In the genomic region with DNA sequence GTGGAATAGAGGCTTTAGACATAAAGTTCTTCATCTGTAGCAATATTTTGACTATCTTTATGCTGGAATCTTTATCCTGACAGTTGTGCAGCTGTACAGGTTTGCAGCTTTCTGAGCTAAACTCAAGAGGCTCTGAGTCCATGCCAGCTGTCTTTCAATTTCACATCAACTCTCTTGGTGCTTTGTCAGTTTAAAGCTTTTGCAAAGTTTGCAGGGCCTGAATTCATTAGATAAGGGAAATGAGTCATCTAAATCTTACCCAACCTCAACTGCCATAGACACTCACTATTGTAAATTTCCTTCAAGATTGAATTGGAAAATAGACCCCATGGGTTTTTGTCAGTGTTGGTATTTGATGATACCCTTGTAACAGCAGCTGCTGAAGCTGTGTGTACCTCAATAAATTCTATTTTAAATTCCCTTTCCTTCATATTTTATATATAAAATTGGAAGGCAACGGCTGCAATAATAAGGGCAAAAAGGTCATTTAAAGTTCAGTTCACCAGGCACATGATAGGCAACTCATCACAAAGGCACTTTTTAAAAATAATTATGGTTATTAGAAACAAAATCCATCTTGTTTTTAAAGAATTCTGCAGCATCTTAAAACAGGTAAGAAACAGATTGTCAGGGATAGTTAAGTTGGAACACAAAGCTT, we compare ENCODE assay signal across 8 cellular contexts.
DNase-seq lines count a peak whose midpoint lies in the region; ATAC-seq and TF ChIP-seq lines count a peak whose summit lies in the region.

No MANE protein-coding gene starts in this region.

- H3K9me3 ChIP-seq in heart left ventricle (no peaks in the 10 kb centered on the region), PC-3 (ENCODE audit: low read length) (no peaks in the 10 kb centered on the region)

- H3K9me3 Mint-ChIP-seq in endothelial cell (ENCODE audit: unreplicated experiment): no peaks in the 10 kb centered on the region

- H3K27me3 Mint-ChIP-seq in endothelial cell (ENCODE audit: unreplicated experiment): no peaks in the 10 kb centered on the region

- no peak for TF ChIP-seq CTCF in heart left ventricle (IDR thresholded peaks at IDR 0.05)
- no peak for TF ChIP-seq CTCF in PC-3 (conservative IDR thresholded peaks at IDR 0.05; ENCODE audit: low read depth, low read length)
- TF ChIP-seq CTCF in fibroblast of villous mesenchyme (IDR thresholded peaks at IDR 0.05; ENCODE audit: insufficient read depth, low read depth, low read length): no peak
- TF ChIP-seq CTCF in endothelial cell (IDR thresholded peaks at IDR 0.05; ENCODE audit: unreplicated experiment): no peak

- no peak overlapping the region; the same call in 1 of the 2 replicates for H2AFZ ChIP-seq in PC-3 (ENCODE audit: low read length)

- H3K4me2 ChIP-seq in PC-3 (ENCODE audit: low read length): peak overlapping the region; percentile 14; the same call in 1 of the 2 replicates

- peaks cover 0 to 22% (median 0%) of the 10 kb centered on the region in 12 donors for H3K4me1 ChIP-seq in heart left ventricle
- peaks cover 16% of the 10 kb centered on the region for H3K4me1 ChIP-seq in PC-3 (ENCODE audit: insufficient read depth, low read length)

- peaks cover 12% of the 10 kb centered on the region for H3K4me1 Mint-ChIP-seq in endothelial cell (ENCODE audit: unreplicated experiment)

- ATAC-seq in left cardiac atrium (peak; percentile 47 to 82), heart left ventricle (no peak), HG03064 (IDR thresholded peaks at IDR 0.05; ENCODE audit: low read depth, unreplicated experiment) (peak; percentile 98), PC-3 (peak; percentile 69)

- WGBS in heart left ventricle, 4 donors: 47 to 64% (median 59%) methylated on average over 1 of the region's 1 CpG

- H3K9ac ChIP-seq in PC-3 (ENCODE audit: low read length): no peak overlapping the region

- H3K36me3 ChIP-seq in heart left ventricle (no peaks in the 10 kb centered on the region), PC-3 (ENCODE audit: low read depth, low read length) (no peaks in the 10 kb centered on the region)

- CTCF ChIA-PET in PC-3 (lab: Charles Lee): no interaction called here

- no peak overlapping the region for H3K27ac Mint-ChIP-seq in endothelial cell (ENCODE audit: unreplicated experiment)

- POLR2A ChIA-PET in PC-3 (lab: Charles Lee; ENCODE audit: unreplicated experiment): no interaction called here

- no peaks in the 10 kb centered on the region for H3F3A ChIP-seq in PC-3 (ENCODE audit: low read length, unreplicated experiment)

- DNase-seq in left cardiac atrium (no peak), heart left ventricle (no peak), PC-3 (peak; percentile 75), fibroblast of villous mesenchyme (ENCODE audit: low read depth) (peak; percentile 79), endothelial cell (ENCODE audit: low spot score) (no peak), DMS53 (lab: John Stamatoyannopoulos, UW) (no peak)
- DNase-seq in activated effector memory CD4-positive, alpha-beta T cell treated with anti-CD3 and anti-CD28 coated beads, Interleukin-2, amount 50 U/mL, for 16 hours: no peak

- H3K27ac ChIP-seq in heart left ventricle (no peak overlapping the region), PC-3 (ENCODE audit: low read length) (no peak overlapping the region)

- H3K79me2 ChIP-seq in PC-3 (ENCODE audit: low read length): no peaks in the 10 kb centered on the region

- no TSS peak for BruUV-seq in PC-3 (replicated peaks; lab: Mats Ljungman, UMichigan)

- no peak overlapping the region for H3K4me3 Mint-ChIP-seq in endothelial cell (ENCODE audit: unreplicated experiment)

- H3K27me3 ChIP-seq in heart left ventricle: no peaks in the 10 kb centered on the region
- no peaks in the 10 kb centered on the region for H3K27me3 ChIP-seq in PC-3 (ENCODE audit: low read length)

- TF ChIP-seq POLR2A in heart left ventricle (IDR thresholded peaks at IDR 0.05): no peak

- intact Hi-C loops in left cardiac atrium (cut with DNase I): no loop called here
- intact Hi-C loops in heart left ventricle (cut with DNase I): no loop called here
- intact Hi-C loops in PC-3 (cut with micrococcal nuclease): loop anchor here (10.0 kb wide), 1 partner anchor 558 kb away; no protein-coding TSS in a partner anchor

- H3K36me3 Mint-ChIP-seq in endothelial cell (ENCODE audit: low read depth, unreplicated experiment): no peaks in the 10 kb centered on the region

- no peaks in the 10 kb centered on the region for H3K9me2 ChIP-seq in PC-3 (replicated peaks; ENCODE audit: low read length)

- H4K20me1 ChIP-seq in PC-3 (ENCODE audit: low read length): no peaks in the 10 kb centered on the region

- H3K4me3 ChIP-seq in heart left ventricle: no peak overlapping the region
- H3K4me3 ChIP-seq in PC-3 (ENCODE audit: low read length): no peak overlapping the region
- no peak overlapping the region for H3K4me3 ChIP-seq in fibroblast of villous mesenchyme (ENCODE audit: low read depth, low read length)

Comparison
In these comparisons a context has a peak if more than half of its experiments do, and no peak if none do; other contexts are left out.
1. ATAC-seq: peak in left cardiac atrium (2 of 2), HG03064 (single experiment) and PC-3 (single experiment); none in heart left ventricle (0 of 4).
2. DNase-seq: peak in PC-3 (single experiment) and fibroblast of villous mesenchyme (single experiment); none in left cardiac atrium (single experiment), heart left ventricle (0 of 5), endothelial cell (single experiment), DMS53 (single experiment) and activated effector memory CD4-positive, alpha-beta T cell treated with anti-CD3 and anti-CD28 coated beads, Interleukin-2, amount 50 U/mL, for 16 hours (single experiment).